8 cellular contexts compared by ENCODE assay signal in the genomic region with DNA sequence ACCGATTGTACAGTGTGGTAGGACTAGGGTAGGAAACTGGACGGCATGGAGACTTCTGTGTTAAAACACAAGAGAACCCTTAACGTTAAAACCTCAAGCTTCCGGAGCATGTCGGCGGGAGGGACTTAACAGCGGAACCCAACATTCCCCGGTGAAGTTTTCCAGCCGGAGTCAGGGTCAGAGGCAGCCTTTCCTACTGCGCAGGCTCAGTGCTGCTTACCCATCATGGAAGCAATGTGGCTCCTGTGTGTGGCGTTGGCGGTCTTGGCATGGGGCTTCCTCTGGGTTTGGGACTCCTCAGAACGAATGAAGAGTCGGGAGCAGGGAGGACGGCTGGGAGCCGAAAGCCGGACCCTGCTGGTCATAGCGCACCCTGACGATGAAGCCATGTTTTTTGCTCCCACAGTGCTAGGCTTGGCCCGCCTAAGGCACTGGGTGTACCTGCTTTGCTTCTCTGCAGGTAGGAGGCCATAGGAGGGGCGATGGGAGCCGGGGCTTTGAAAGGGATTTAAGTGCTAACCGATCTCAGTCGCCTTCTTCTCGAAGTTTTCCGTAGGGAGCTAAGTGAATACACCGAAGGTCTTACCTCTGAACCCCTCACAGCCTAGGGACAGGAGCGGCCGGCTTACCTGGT. TPM values are rescaled to one million over a fixed set of nuclear protein-coding genes. Genes with fewer than 3 reads are reported as not detected.
A peak's percentile ranks its signal among the peaks of the same experiment; 100 is the strongest.
DNase-seq lines count a peak whose midpoint lies in the region; ATAC-seq and TF ChIP-seq lines count a peak whose summit lies in the region.

Gene PIGL, plus strand, starts transcription at position 209 of the 634 bp plus-strand sequence. Its CDS starts 17 bp downstream, at position 226.

- no peaks in the 10 kb centered on the region for H3K9me3 ChIP-seq in Loucy (ENCODE audit: insufficient read depth, low read depth, low read length)

- ATAC-seq in GM19455 (IDR thresholded peaks at IDR 0.05; ENCODE audit: unreplicated experiment), result peak; percentile 37
- ATAC-seq in natural killer cell treated with Interleukin-12 subunit alpha and Interleukin-12 subunit beta and Interleukin-15 and Interleukin-18, amount 100 ng/mL, for 72 hours, result peak; percentile 69 to 76

- H3K4me1 ChIP-seq in Loucy (ENCODE audit: insufficient read depth, low read length, poor library complexity, severe bottlenecking), result peaks cover 33% of the 10 kb centered on the region

- TF ChIP-seq CTCF in CD14-positive monocyte (IDR thresholded peaks at IDR 0.05) (no peak), Loucy (conservative IDR thresholded peaks at IDR 0.05; ENCODE audit: low read length) (no peak), fibroblast of the aortic adventitia (IDR thresholded peaks at IDR 0.05; ENCODE audit: insufficient read depth, low read length) (no peak)

- H3K9me2 ChIP-seq in Loucy (replicated peaks; ENCODE audit: low read depth, low read length), result no peaks in the 10 kb centered on the region

- H3K4me3 Mint-ChIP-seq in CD14-positive monocyte, result peak within 1 kb of the TSS; percentile 94 to 97
- peak within 1 kb of the TSS; percentile 89 for H3K4me3 Mint-ChIP-seq in natural killer cell treated with Interleukin-12 subunit alpha and Interleukin-12 subunit beta and Interleukin-15 and Interleukin-18, amount 100 ng/mL, for 72 hours

- peak within 1 kb of the TSS; percentile 85 for H3K4me3 ChIP-seq in Loucy (ENCODE audit: low read length, poor library complexity, severe bottlenecking)
- H3K4me3 ChIP-seq in fibroblast of the aortic adventitia (ENCODE audit: low read depth, low read length), result peak within 1 kb of the TSS; percentile 99

- no peaks in the 10 kb centered on the region for H3K36me3 ChIP-seq in Loucy (ENCODE audit: insufficient read depth, low read length)

- peaks cover 37% of the 10 kb centered on the region for H3K4me1 Mint-ChIP-seq in CD14-positive monocyte
- peaks cover 23% of the 10 kb centered on the region in 2 donors for H3K4me1 Mint-ChIP-seq in natural killer cell treated with Interleukin-12 subunit alpha and Interleukin-12 subunit beta and Interleukin-15 and Interleukin-18, amount 100 ng/mL, for 72 hours (ENCODE audit: low read depth in 2 of 2)

- peaks cover 38% of the 10 kb centered on the region for H4K20me1 ChIP-seq in Loucy (ENCODE audit: insufficient read depth, low read length, poor library complexity, severe bottlenecking)

- H3K79me2 ChIP-seq in Loucy (ENCODE audit: insufficient read depth, low read length), result peaks cover 84% of the 10 kb centered on the region

- H3F3A ChIP-seq in Loucy (ENCODE audit: low read depth), result peaks cover 3% of the 10 kb centered on the region

- peaks cover 0 to 5% of the 10 kb centered on the region in 2 donors for H3K36me3 Mint-ChIP-seq in CD14-positive monocyte
- H3K36me3 Mint-ChIP-seq in natural killer cell treated with Interleukin-12 subunit alpha and Interleukin-12 subunit beta and Interleukin-15 and Interleukin-18, amount 100 ng/mL, for 72 hours, result no peaks in the 10 kb centered on the region

- no peaks in the 10 kb centered on the region for H3K27me3 Mint-ChIP-seq in CD14-positive monocyte (ENCODE audit: low read depth in 3 of 3)
- H3K27me3 Mint-ChIP-seq in natural killer cell treated with Interleukin-12 subunit alpha and Interleukin-12 subunit beta and Interleukin-15 and Interleukin-18, amount 100 ng/mL, for 72 hours, result no peaks in the 10 kb centered on the region

- H3K9me3 Mint-ChIP-seq in CD14-positive monocyte, result no peaks in the 10 kb centered on the region
- no peaks in the 10 kb centered on the region for H3K9me3 Mint-ChIP-seq in natural killer cell treated with Interleukin-12 subunit alpha and Interleukin-12 subunit beta and Interleukin-15 and Interleukin-18, amount 100 ng/mL, for 72 hours

- H3K27me3 ChIP-seq in Loucy (ENCODE audit: insufficient read depth, low read length, poor library complexity, severe bottlenecking), result peaks cover 7% of the 10 kb centered on the region

- H2AFZ ChIP-seq in Loucy (ENCODE audit: low read length), result peak within 1 kb of the TSS; percentile 71

- intact Hi-C loops in CD14-positive monocyte (cut with micrococcal nuclease), result loop anchor here in 1 of 2 donors (10.0 kb wide), 1 partner anchor 168 kb away; the partner anchor contains the start of gene UBB

- peak within 1 kb of the TSS; percentile 99 for H3K4me2 ChIP-seq in Loucy (ENCODE audit: low read depth, low read length, poor library complexity, severe bottlenecking)

- DNase-seq in CD14-positive monocyte (ENCODE audit: low spot score), result peak; percentile 82
- DNase-seq in SHP77 treated with DMSO at 0.1 percent for 48 hours (lab: John Stamatoyannopoulos, UW), result peak; percentile 100
- peak; percentile 81 for DNase-seq in activated effector memory CD4-positive, alpha-beta T cell treated with Interleukin-2 at 50 U/mL for 16 hours
- peak; percentile 98 for DNase-seq in fibroblast of the aortic adventitia (ENCODE audit: low read depth)
- DNase-seq in natural killer cell treated with Interleukin-12 subunit alpha and Interleukin-12 subunit beta and Interleukin-15 and Interleukin-18, amount 100 ng/mL, for 72 hours (ENCODE audit: low spot score), result peak; percentile 92
- DNase-seq in stimulated activated naive CD4-positive, alpha-beta T cell (lab: John Stamatoyannopoulos, UW), result peak; percentile 58 to 79 (median 73)

- H3K9ac ChIP-seq in Loucy (ENCODE audit: low read depth, low read length, poor library complexity, severe bottlenecking), result peak within 1 kb of the TSS; percentile 97

- H3K27ac Mint-ChIP-seq in CD14-positive monocyte, result peak within 1 kb of the TSS; percentile 81 to 97 (median 93)
- peak within 1 kb of the TSS; percentile 84 to 94 for H3K27ac Mint-ChIP-seq in natural killer cell treated with Interleukin-12 subunit alpha and Interleukin-12 subunit beta and Interleukin-15 and Interleukin-18, amount 100 ng/mL, for 72 hours

RNA-seq across cellular contexts. Expression of gene PIGL, which starts in this region (rescaled TPM):
- 1 to 10 TPM; 3.6 to 4.0 TPM for polyA plus RNA-seq in CD14-positive monocyte
- 13.8 and 23.3 TPM in 2 replicates for total RNA-seq in fibroblast of the aortic adventitia (ENCODE audit: low replicate concordance)
- 10 to 100 TPM; 26.4 to 67.4 TPM for total RNA-seq in natural killer cell treated with Interleukin-12 subunit alpha and Interleukin-12 subunit beta and Interleukin-15 and Interleukin-18, amount 100 ng/mL, for 72 hours

Comparison
In these comparisons a context has a peak if more than half of its experiments do, and no peak if none do; other contexts are left out.
1. Peak in every context shown above with its lines: DNase-seq, ATAC-seq and H3K4me3 ChIP-seq.